22 cellular contexts compared by ENCODE assay signal in genomic region chr11:128608732-128609131, GRCh38. TPM values are rescaled to one million over a fixed set of nuclear protein-coding genes. Genes with fewer than 3 reads are reported as not detected.
DNase-seq lines count a peak whose midpoint lies in the region; ATAC-seq and TF ChIP-seq lines count a peak whose summit lies in the region.
"Had no signal": no experiment of that assay in that cellular context is flagged by ENCODE, and none has a peak within 500 bp of the region (broad histone marks: within the 10 kb centered on the region; RNA-seq: fewer than 3 reads in every experiment).

No MANE protein-coding gene starts in this region.

- TF ChIP-seq CTCF in KMS-11 (conservative IDR thresholded peaks at IDR 0.05; ENCODE audit: low read depth, low read length) (no peak), A673 (conservative IDR thresholded peaks at IDR 0.05; ENCODE audit: low read depth, low read length) (no peak), upper lobe of left lung (IDR thresholded peaks at IDR 0.05) (no peak)

- peak overlapping the region; percentile 97 for H3K27ac ChIP-seq in KMS-11
- no peak overlapping the region for H3K27ac ChIP-seq in A673 (ENCODE audit: low read depth, low read length, poor library complexity, severe bottlenecking)
- H3K27ac ChIP-seq in upper lobe of left lung: no peak overlapping the region
- H3K27ac ChIP-seq: neural progenitor cell, prostate gland, WERI-Rb-1 had no signal

- no peak overlapping the region for H2AFZ ChIP-seq in KMS-11 (ENCODE audit: low read depth)
- H2AFZ ChIP-seq: neural progenitor cell had no signal

- H3K27me3 Mint-ChIP-seq in activated naive CD4-positive, alpha-beta T cell treated with anti-CD3 and anti-CD28 coated beads for 36 hours (ENCODE audit: low read depth): no peaks in the 10 kb centered on the region
- no peaks in the 10 kb centered on the region for H3K27me3 Mint-ChIP-seq in stimulated activated memory B cell treated with anti-CD40 and anti-IgM and Interleukin-4, amounts not matched to agents 10 μg/mL and 1 μg/mL and 100 μg/mL, for 72 hours

- no peaks in the 10 kb centered on the region for H3K36me3 Mint-ChIP-seq in activated naive CD4-positive, alpha-beta T cell treated with anti-CD3 and anti-CD28 coated beads for 36 hours (ENCODE audit: low read depth)
- peaks cover 5 to 8% of the 10 kb centered on the region in 2 donors for H3K36me3 Mint-ChIP-seq in activated naive CD4-positive, alpha-beta T cell treated with anti-CD3 and anti-CD28 coated beads, Interleukin-2, amount 50 U/mL, for 72 hours
- H3K36me3 Mint-ChIP-seq in stimulated activated memory B cell treated with anti-CD40 and anti-IgM and Interleukin-4, amounts not matched to agents 10 μg/mL and 1 μg/mL and 100 μg/mL, for 72 hours: no peaks in the 10 kb centered on the region
- H3K36me3 Mint-ChIP-seq: brain, neural progenitor cell had no signal

- TF ChIP-seq POLR2A in upper lobe of left lung (IDR thresholded peaks at IDR 0.05): no peak

- in situ Hi-C loops in KBM-7 (cut with MboI; ENCODE audit: low pct_unique_long_range_greater_than_20kb, low sequenced_read_pairs): no loop called here

- CTCF ChIA-PET in activated naive CD4-positive, alpha-beta T cell treated with anti-CD3 and anti-CD28 coated beads for 36 hours (lab: Charles Lee): interaction anchor here (0.7 to 2.4 kb wide), 6 partner anchors 10 to 118 kb away, joined by 3 to 8 read pairs (median 4); no protein-coding TSS in a partner anchor
- CTCF ChIA-PET in A673 (lab: Charles Lee): no interaction called here

- H3K4me3 Mint-ChIP-seq in activated naive CD4-positive, alpha-beta T cell treated with anti-CD3 and anti-CD28 coated beads for 36 hours: no peak overlapping the region
- no peak overlapping the region for H3K4me3 Mint-ChIP-seq in stimulated activated memory B cell treated with anti-CD40 and anti-IgM and Interleukin-4, amounts not matched to agents 10 μg/mL and 1 μg/mL and 100 μg/mL, for 72 hours
- H3K4me3 Mint-ChIP-seq: brain, neural progenitor cell had no signal

- ATAC-seq in activated naive CD4-positive, alpha-beta T cell treated with anti-CD3 and anti-CD28 coated beads, Interleukin-2, amount 50 U/mL, for 72 hours: no peak
- no peak for ATAC-seq in stimulated activated memory B cell treated with anti-CD40 and anti-IgM and Interleukin-4, amounts not matched to agents 10 μg/mL and 1 μg/mL and 100 μg/mL, for 72 hours
- no peak for ATAC-seq in upper lobe of left lung (ENCODE audit: low FRiP score in 2 of 2)
- ATAC-seq: PC-3 had no signal

- no peaks in the 10 kb centered on the region for H3K36me3 ChIP-seq in KMS-11 (ENCODE audit: insufficient read depth)
- H3K36me3 ChIP-seq in A673 (ENCODE audit: insufficient read depth, low read length, poor library complexity, severe bottlenecking): no peaks in the 10 kb centered on the region
- H3K36me3 ChIP-seq in upper lobe of left lung: no peaks in the 10 kb centered on the region
- H3K36me3 ChIP-seq: neural progenitor cell, prostate gland, transverse colon, WERI-Rb-1 had no signal

- no peaks in the 10 kb centered on the region for H3K79me2 ChIP-seq in KMS-11 (ENCODE audit: insufficient read depth, low read depth)

- H3K27me3 ChIP-seq in KMS-11 (ENCODE audit: insufficient read depth, low read depth) (no peaks in the 10 kb centered on the region), A673 (replicated peaks; ENCODE audit: insufficient read depth, low read depth, low read length, poor library complexity) (peaks cover 80% of the 10 kb centered on the region), upper lobe of left lung (no peaks in the 10 kb centered on the region)
- H3K27me3 ChIP-seq: transverse colon had no signal

- no TSS peak for BruUV-seq in A673 (replicated peaks; lab: Mats Ljungman, UMichigan)

- H3K4me3 ChIP-seq in KMS-11 (IDR thresholded peaks at IDR 0.05; ENCODE audit: insufficient read depth, low read depth, low read length) (no peak overlapping the region), A673 (ENCODE audit: low read depth, low read length, poor library complexity, severe bottlenecking) (no peak overlapping the region), upper lobe of left lung (no peak overlapping the region)
- H3K4me3 ChIP-seq: neural progenitor cell, prostate gland, transverse colon had no signal

- intact Hi-C loops in activated naive CD4-positive, alpha-beta T cell treated with anti-CD3 and anti-CD28 coated beads for 36 hours (cut with micrococcal nuclease): no loop called here
- intact Hi-C loops in A673 (cut with micrococcal nuclease; ENCODE audit: unreplicated experiment): no loop called here

- TF ChIP-seq EP300 in upper lobe of left lung (IDR thresholded peaks at IDR 0.05): no peak

- H3K9me3 Mint-ChIP-seq in activated naive CD4-positive, alpha-beta T cell treated with anti-CD3 and anti-CD28 coated beads for 36 hours: no peaks in the 10 kb centered on the region
- H3K9me3 Mint-ChIP-seq in activated naive CD4-positive, alpha-beta T cell treated with anti-CD3 and anti-CD28 coated beads, Interleukin-2, amount 50 U/mL, for 72 hours: no peaks in the 10 kb centered on the region
- H3K9me3 Mint-ChIP-seq in stimulated activated memory B cell treated with anti-CD40 and anti-IgM and Interleukin-4, amounts not matched to agents 10 μg/mL and 1 μg/mL and 100 μg/mL, for 72 hours: no peaks in the 10 kb centered on the region
- H3K9me3 Mint-ChIP-seq: neural progenitor cell had no signal

- peak; percentile 43 for DNase-seq in activated naive CD4-positive, alpha-beta T cell treated with anti-CD3 and anti-CD28 coated beads for 36 hours
- DNase-seq in activated naive CD4-positive, alpha-beta T cell (lab: John Stamatoyannopoulos, UW): no peak
- no peak for DNase-seq in activated naive CD4-positive, alpha-beta T cell treated with anti-CD3 and anti-CD28 coated beads, Interleukin-2, amount 50 U/mL, for 72 hours (ENCODE audit: low spot score in 2 of 2)
- DNase-seq in A673 (ENCODE audit: low spot score) (no peak), KBM-7 (no peak), upper lobe of left lung (no peak)
- DNase-seq: DMS79 treated with DMSO at 0.1 percent for 48 hours; glutamatergic neuron; MV-4-11; NCI-H1694 treated with DMSO at 0.1 percent for 48 hours; NCI-H2227 treated with DMSO at 0.1 percent for 48 hours; NCI-H774; PC-3; SHP77 treated with DMSO at 0.1 percent for 48 hours; stimulated activated naive CD4-positive, alpha-beta T cell treated with Interleukin-2 at 50 U/mL for 16 hours; transverse colon; WERI-Rb-1 had no signal

- no peaks in the 10 kb centered on the region for H4K20me1 ChIP-seq in KMS-11 (ENCODE audit: insufficient read depth)

- no peak overlapping the region; the same call in 1 of the 2 replicates for H3K9ac ChIP-seq in KMS-11
- H3K9ac ChIP-seq: neural progenitor cell had no signal

- POLR2A ChIA-PET in A673 (lab: Charles Lee; ENCODE audit: low non-redundant PET): no interaction called here

- H3K9me3 ChIP-seq in A673 (ENCODE audit: low read depth, low read length, poor library complexity, severe bottlenecking) (no peaks in the 10 kb centered on the region), upper lobe of left lung (no peaks in the 10 kb centered on the region)
- H3K9me3 ChIP-seq: prostate gland, transverse colon had no signal

- 71 to 72% methylated on average over 6 of the region's 6 CpGs for WGBS in upper lobe of left lung, 2 donors

- peak overlapping the region; percentile 72 for H3K27ac Mint-ChIP-seq in activated naive CD4-positive, alpha-beta T cell treated with anti-CD3 and anti-CD28 coated beads for 36 hours
- peak overlapping the region; percentile 81 to 92 for H3K27ac Mint-ChIP-seq in activated naive CD4-positive, alpha-beta T cell treated with anti-CD3 and anti-CD28 coated beads, Interleukin-2, amount 50 U/mL, for 72 hours
- peak overlapping the region; percentile 96 for H3K27ac Mint-ChIP-seq in stimulated activated memory B cell treated with anti-CD40 and anti-IgM and Interleukin-4, amounts not matched to agents 10 μg/mL and 1 μg/mL and 100 μg/mL, for 72 hours
- H3K27ac Mint-ChIP-seq: brain, neural progenitor cell had no signal

- peaks cover 87% of the 10 kb centered on the region for H3K4me1 ChIP-seq in KMS-11 (ENCODE audit: low read depth, poor library complexity, severe bottlenecking)
- H3K4me1 ChIP-seq in A673 (ENCODE audit: insufficient read depth, low read length, poor library complexity, severe bottlenecking): no peaks in the 10 kb centered on the region
- H3K4me1 ChIP-seq in upper lobe of left lung: peaks cover 6 to 22% (median 12%) of the 10 kb centered on the region in 4 donors
- H3K4me1 ChIP-seq: prostate gland, transverse colon had no signal

- H3K4me2 ChIP-seq in KMS-11: peak overlapping the region; percentile 89; the same call in 1 of the 2 replicates
- H3K4me2 ChIP-seq: neural progenitor cell had no signal

- peaks cover 58% of the 10 kb centered on the region for H3K4me1 Mint-ChIP-seq in activated naive CD4-positive, alpha-beta T cell treated with anti-CD3 and anti-CD28 coated beads for 36 hours (ENCODE audit: low read depth)
- H3K4me1 Mint-ChIP-seq in stimulated activated memory B cell treated with anti-CD40 and anti-IgM and Interleukin-4, amounts not matched to agents 10 μg/mL and 1 μg/mL and 100 μg/mL, for 72 hours: peaks cover 80% of the 10 kb centered on the region

RNA-seq across cellular contexts. Expression of gene ETS1, which starts 21.4 kb away (rescaled TPM):
- total RNA-seq in activated naive CD4-positive, alpha-beta T cell treated with anti-CD3 and anti-CD28 coated beads for 36 hours: 100 to 1,000 TPM; 336 to 338 TPM
- 100 to 1,000 TPM; 176 to 461 TPM for total RNA-seq in activated naive CD4-positive, alpha-beta T cell treated with anti-CD3 and anti-CD28 coated beads, Interleukin-2, amount 50 U/mL, for 72 hours
- total RNA-seq in A673 (2021) (3.7 and 4.1 TPM in 2 replicates), upper lobe of left lung (100 to 1,000 TPM in 1 of 6 donors, 10 to 100 TPM in 5; 29.3 to 107 (median 79.0) TPM)
